ENCODE assay signal across 9 cellular contexts in genomic region chr6:6057442-6058053, GRCh38. TPM values are rescaled to one million over a fixed set of nuclear protein-coding genes. Genes with fewer than 3 reads are reported as not detected.
DNase-seq lines count a peak whose midpoint lies in the region; ATAC-seq and TF ChIP-seq lines count a peak whose summit lies in the region.
"Had no signal": no experiment of that assay in that cellular context is flagged by ENCODE, and none has a peak within 500 bp of the region (broad histone marks: within the 10 kb centered on the region; RNA-seq: fewer than 3 reads in every experiment).

No MANE protein-coding gene starts in this region.

- H3K36me3 ChIP-seq in DOHH2 (ENCODE audit: control insufficient read depth, low read length) (no peaks in the 10 kb centered on the region), breast epithelium (no peaks in the 10 kb centered on the region), lower lobe of right lung (no peaks in the 10 kb centered on the region)

- no peaks in the 10 kb centered on the region for H3K9me3 ChIP-seq in DOHH2 (ENCODE audit: control insufficient read depth, insufficient read depth, low read length)
- H3K9me3 ChIP-seq in breast epithelium: no peaks in the 10 kb centered on the region
- H3K9me3 ChIP-seq in lower lobe of right lung: no peaks in the 10 kb centered on the region

- H3K9me2 ChIP-seq in DOHH2 (replicated peaks; ENCODE audit: control insufficient read depth, low read length): no peaks in the 10 kb centered on the region

- no peak overlapping the region for H3K4me2 ChIP-seq in DOHH2 (ENCODE audit: low read length)

- H3K27me3 ChIP-seq in DOHH2 (ENCODE audit: control insufficient read depth, low read length): peaks cover 16% of the 10 kb centered on the region
- peaks cover 0 to 4% of the 10 kb centered on the region in 2 donors for H3K27me3 ChIP-seq in breast epithelium
- H3K27me3 ChIP-seq in lower lobe of right lung (ENCODE audit: low read depth): no peaks in the 10 kb centered on the region

- H3F3A ChIP-seq in DOHH2 (ENCODE audit: control insufficient read depth, insufficient read depth): no peaks in the 10 kb centered on the region

- H4K20me1 ChIP-seq in DOHH2 (ENCODE audit: control insufficient read depth, insufficient read depth, low read depth, low read length): no peaks in the 10 kb centered on the region

- H3K27ac ChIP-seq in DOHH2 (ENCODE audit: low read depth, low read length) (no peak overlapping the region), breast epithelium (no peak overlapping the region), lower lobe of right lung (no peak overlapping the region)
- H3K27ac ChIP-seq: skin epidermis had no signal

- H3K79me2 ChIP-seq in DOHH2 (ENCODE audit: control insufficient read depth, low read length): no peaks in the 10 kb centered on the region

- H3K4me3 ChIP-seq in DOHH2 (ENCODE audit: low read length) (no peak overlapping the region), breast epithelium (no peak overlapping the region), lower lobe of right lung (no peak overlapping the region)
- H3K4me3 ChIP-seq: skin epidermis had no signal

- ATAC-seq in HG02885 (IDR thresholded peaks at IDR 0.05; ENCODE audit: poor library complexity, unreplicated experiment) (peak; percentile 68), lower lobe of right lung (peak; percentile 61 to 69), GM19351 (IDR thresholded peaks at IDR 0.05; ENCODE audit: unreplicated experiment) (no peak), GM19395 (IDR thresholded peaks at IDR 0.05; ENCODE audit: unreplicated experiment) (no peak)

- H3K4me1 ChIP-seq in DOHH2 (ENCODE audit: control insufficient read depth, low read length): no peaks in the 10 kb centered on the region
- no peaks in the 10 kb centered on the region for H3K4me1 ChIP-seq in breast epithelium
- H3K4me1 ChIP-seq in lower lobe of right lung: no peaks in the 10 kb centered on the region

- intact Hi-C loops in breast epithelium (cut with DNase I; ENCODE audit: low total_unique reads): no loop called here
- intact Hi-C loops in lower lobe of right lung (cut with DNase I): loop anchor here (5.0 kb wide), 1 partner anchor 490 kb away; no protein-coding TSS in a partner anchor

- DNase-seq in NCI-H748 treated with DMSO at 0.1 percent for 48 hours (lab: John Stamatoyannopoulos, UW) (peak; percentile 79), breast epithelium (ENCODE audit: low spot score in 2 of 2) (no peak), lower lobe of right lung (no peak)
- no peak for DNase-seq in activated CD4-positive, alpha-beta T cell treated with anti-CD3 and anti-CD28 coated beads, Interleukin-2, amount 50 U/mL, for 48 hours

- no peak for TF ChIP-seq POLR2A in breast epithelium (IDR thresholded peaks at IDR 0.05)

- TF ChIP-seq CTCF in DOHH2 (IDR thresholded peaks at IDR 0.05; ENCODE audit: low read depth, low read length, poor library complexity, severe bottlenecking): peak; percentile 67
- peak in 2 of 3 donors; percentile 21 to 63 for TF ChIP-seq CTCF in breast epithelium (IDR thresholded peaks at IDR 0.05)
- TF ChIP-seq CTCF in lower lobe of right lung (IDR thresholded peaks at IDR 0.05): peak; percentile 63

RNA-seq across cellular contexts. Expression of gene NRN1, which starts 50.8 kb away (rescaled TPM):
- total RNA-seq in breast epithelium (10 to 100 TPM in 2 of 3 donors, 1 to 10 TPM in 1; 8.9 to 81.4 (median 24.6) TPM), lower lobe of right lung (15.0 TPM)

Comparison
In these comparisons a context has a peak if more than half of its experiments do, and no peak if none do; other contexts are left out.
1. ATAC-seq: peak in HG02885 (single experiment) and lower lobe of right lung (2 of 2); none in GM19351 (single experiment) and GM19395 (single experiment).
2. Peak in every context shown above with its lines, with median percentiles within 50 percentile points of each other: CTCF ChIP-seq.